ENCODE assay signal across 1 cellular context in genomic region chr1:2073382-2074230, GRCh38.
TF ChIP-seq lines count a peak whose summit lies in the region.

No MANE protein-coding gene starts in this region.

TF ChIP-seq in H1, 55 proteins besides CTCF, POLR2A, EP300 and RAD21 (continued from another document):
- TF ChIP-seq CHD7 (IDR thresholded peaks at IDR 0.05; ENCODE audit: insufficient replicate concordance, low read length) (no peak), CBX8 (IDR thresholded peaks at IDR 0.05; ENCODE audit: borderline replicate concordance, low read depth, low read length) (no peak), USF2 (IDR thresholded peaks at IDR 0.05; ENCODE audit: low read length) (no peak), SIX5 (IDR thresholded peaks at IDR 0.05; ENCODE audit: low read depth, low read length) (no peak), RNF2 (IDR thresholded peaks at IDR 0.05; ENCODE audit: borderline replicate concordance, low read depth, low read length, missing control alignments, poor library complexity, severe bottlenecking) (no peak), BCL11A (IDR thresholded peaks at IDR 0.05; ENCODE audit: low read depth in 2 of 2, low read length in 2 of 2) (no peak)
TF ChIP-seq in H1: peak in this region for 0.
